Comparison of ENCODE assay signal across 10 cellular contexts in genomic region chr7:83547526-83547925, GRCh38.
DNase-seq lines count a peak whose midpoint lies in the region; ATAC-seq and TF ChIP-seq lines count a peak whose summit lies in the region.
"Had no signal": no experiment of that assay in that cellular context is flagged by ENCODE, and none has a peak within 500 bp of the region (broad histone marks: within the 10 kb centered on the region; RNA-seq: fewer than 3 reads in every experiment).

No MANE protein-coding gene starts in this region.

- peak; percentile 92 for DNase-seq in A172 (ENCODE audit: low spot score)
- DNase-seq in Jurkat, Clone E6-1 (ENCODE audit: low read depth, low spot score) = peak; percentile 55
- peak; percentile 30 for DNase-seq in adipocyte (ENCODE audit: low read depth)
- peak; percentile 63 for DNase-seq in retinal pigment epithelial cell (ENCODE audit: low read depth)
- DNase-seq in Kasumi-1 (lab: John Stamatoyannopoulos, UW) = no peak
- no peak for DNase-seq in right atrium auricular region (ENCODE audit: low spot score)
- DNase-seq in testis = no peak

- intact Hi-C loops in testis (cut with DNase I; ENCODE audit: low total_unique reads) = no loop called here

- WGBS in testis, 2 donors = 41 to 64% methylated on average over 2 of the region's 2 CpGs

- peak; percentile 71 for ATAC-seq in GM21528 (IDR thresholded peaks at IDR 0.05; ENCODE audit: low FRiP score, unreplicated experiment)

- no peaks in the 10 kb centered on the region for H3K9me3 ChIP-seq in adipocyte (ENCODE audit: control insufficient read depth, low read length)
- H3K9me3 ChIP-seq in right atrium auricular region = no peaks in the 10 kb centered on the region
- H3K9me3 ChIP-seq in testis = no peaks in the 10 kb centered on the region
- H3K9me3 ChIP-seq: neutrophil had no signal

- H3K27ac ChIP-seq in right atrium auricular region = no peak overlapping the region
- no peak overlapping the region for H3K27ac ChIP-seq in testis
- H3K27ac ChIP-seq: BLaER1 treated with 17β-estradiol and CSF1 and Interleukin-3, amounts not matched to agents 10 nM and 100 nM; neutrophil had no signal

- H3K36me3 ChIP-seq in adipocyte (ENCODE audit: control insufficient read depth, insufficient read depth, low read length, severe bottlenecking) (no peaks in the 10 kb centered on the region), right atrium auricular region (no peaks in the 10 kb centered on the region), testis (ENCODE audit: low read depth, missing control alignments) (no peaks in the 10 kb centered on the region)
- H3K36me3 ChIP-seq: BLaER1 treated with 17β-estradiol and CSF1 and Interleukin-3, amounts not matched to agents 10 nM and 100 nM; neutrophil had no signal

- no peak for TF ChIP-seq CTCF in retinal pigment epithelial cell (conservative IDR thresholded peaks at IDR 0.05; ENCODE audit: low read depth, low read length)
- no peak for TF ChIP-seq CTCF in right atrium auricular region (IDR thresholded peaks at IDR 0.05)
- no peak for TF ChIP-seq CTCF in testis (IDR thresholded peaks at IDR 0.05)

- H3K27me3 ChIP-seq in adipocyte (replicated peaks; ENCODE audit: control insufficient read depth, insufficient read depth, low read length) (no peaks in the 10 kb centered on the region), right atrium auricular region (no peaks in the 10 kb centered on the region), testis (no peaks in the 10 kb centered on the region)
- H3K27me3 ChIP-seq: BLaER1 treated with 17β-estradiol and CSF1 and Interleukin-3, amounts not matched to agents 10 nM and 100 nM; neutrophil had no signal

- TF ChIP-seq POLR2A in testis (IDR thresholded peaks at IDR 0.05) = no peak

- no peak overlapping the region for H3K4me3 ChIP-seq in Jurkat, Clone E6-1 (ENCODE audit: low read length)
- H3K4me3 ChIP-seq in adipocyte (ENCODE audit: low read length) = no peak overlapping the region
- H3K4me3 ChIP-seq in retinal pigment epithelial cell (ENCODE audit: low read length) = no peak overlapping the region
- H3K4me3 ChIP-seq in right atrium auricular region = no peak overlapping the region
- H3K4me3 ChIP-seq in testis = no peak overlapping the region
- H3K4me3 ChIP-seq: BLaER1 treated with 17β-estradiol and CSF1 and Interleukin-3, amounts not matched to agents 10 nM and 100 nM had no signal

- H3K4me1 ChIP-seq in adipocyte (ENCODE audit: control insufficient read depth, insufficient read depth, low read length) (peaks cover 30% of the 10 kb centered on the region), right atrium auricular region (no peaks in the 10 kb centered on the region), testis (no peaks in the 10 kb centered on the region)

- no peak overlapping the region for H3K9ac ChIP-seq in adipocyte (ENCODE audit: low read length)
- H3K9ac ChIP-seq: BLaER1 treated with 17β-estradiol and CSF1 and Interleukin-3, amounts not matched to agents 10 nM and 100 nM had no signal

Comparison
In these comparisons a context has a peak if more than half of its experiments do, and no peak if none do; other contexts are left out.
1. DNase-seq: peak in A172 (single experiment), Jurkat, Clone E6-1 (single experiment), adipocyte (single experiment) and retinal pigment epithelial cell (single experiment); none in Kasumi-1 (0 of 2), right atrium auricular region (single experiment) and testis (single experiment).